8 cellular contexts compared by ENCODE assay signal in genomic region chr6:7108196-7108963, GRCh38. TPM values are rescaled to one million over a fixed set of nuclear protein-coding genes. Genes with fewer than 3 reads are reported as not detected.
DNase-seq lines count a peak whose midpoint lies in the region; ATAC-seq, FAIRE-seq and TF ChIP-seq lines count a peak whose summit lies in the region.

No MANE protein-coding gene starts in this region.

- peaks cover 46% of the 10 kb centered on the region for H3K4me1 Mint-ChIP-seq in neural progenitor cell

- H3K9me3 Mint-ChIP-seq in neural progenitor cell = no peaks in the 10 kb centered on the region

- peak overlapping the region; percentile 95 for H3K4me2 ChIP-seq in neural progenitor cell

- H3F3A ChIP-seq in neural progenitor cell (ENCODE audit: low read depth) = peaks cover 33% of the 10 kb centered on the region

- DNase-seq in BJ (ENCODE audit: low read depth) = no peak
- DNase-seq in NT2/D1 (ENCODE audit: low read depth, low spot score) = no peak
- peak; percentile 25 for DNase-seq in activated effector memory CD4-positive, alpha-beta T cell treated with Interleukin-2 at 50 U/mL for 16 hours
- DNase-seq in foreskin keratinocyte = peak in 1 of 2 donors; percentile 53
- DNase-seq in neural progenitor cell (ENCODE audit: low spot score) = peak; percentile 77
- peak; percentile 54 for DNase-seq in urothelium cell line (ENCODE audit: low spot score)
- no peak for DNase-seq in NCI-H1436 treated with DMSO at 0.1 percent for 48 hours (lab: John Stamatoyannopoulos, UW)

- peaks cover 43% of the 10 kb centered on the region for H4K20me1 ChIP-seq in neural progenitor cell (ENCODE audit: low read depth)

- peak overlapping the region; percentile 94 for H3K4me3 Mint-ChIP-seq in neural progenitor cell

- no peaks in the 10 kb centered on the region for H3K27me3 ChIP-seq in BJ (ENCODE audit: control insufficient read depth, insufficient read depth, low read length)
- no peaks in the 10 kb centered on the region for H3K27me3 ChIP-seq in NT2/D1 (ENCODE audit: insufficient read depth, insufficient read length)
- H3K27me3 ChIP-seq in foreskin keratinocyte = no peaks in the 10 kb centered on the region
- peaks cover 64% of the 10 kb centered on the region for H3K27me3 ChIP-seq in neural progenitor cell

- H3K9me3 ChIP-seq in NT2/D1 (ENCODE audit: insufficient read depth, low read length) (no peaks in the 10 kb centered on the region), neural progenitor cell (ENCODE audit: low read depth) (no peaks in the 10 kb centered on the region)

- no peaks in the 10 kb centered on the region for H3K36me3 ChIP-seq in BJ (ENCODE audit: control insufficient read depth, insufficient read depth, low read length)
- no peaks in the 10 kb centered on the region for H3K36me3 ChIP-seq in NT2/D1 (ENCODE audit: insufficient read depth, insufficient read length, low read length)
- H3K36me3 ChIP-seq in neural progenitor cell = no peaks in the 10 kb centered on the region

- ATAC-seq in GM21447 (IDR thresholded peaks at IDR 0.05; ENCODE audit: unreplicated experiment) (peak; percentile 5), foreskin keratinocyte (peak; percentile 24)

- no peaks in the 10 kb centered on the region for H3K36me3 Mint-ChIP-seq in neural progenitor cell

- H3K4me3 ChIP-seq in BJ (ENCODE audit: low read depth, low read length) (peak overlapping the region; percentile 91), NT2/D1 (ENCODE audit: insufficient read length, low read depth) (peak overlapping the region; percentile 78), neural progenitor cell (peak overlapping the region; percentile 84)

- H3K27me3 Mint-ChIP-seq in neural progenitor cell (ENCODE audit: insufficient read depth, low read depth) = peaks cover 3% of the 10 kb centered on the region

- H3K4me1 ChIP-seq in NT2/D1 (ENCODE audit: insufficient read depth, insufficient read length) (no peaks in the 10 kb centered on the region), foreskin keratinocyte (peaks cover 36% of the 10 kb centered on the region), neural progenitor cell (peaks cover 22% of the 10 kb centered on the region)

- TF ChIP-seq CTCF in BJ (IDR thresholded peaks at IDR 0.05; ENCODE audit: insufficient read depth, low read depth, low read length) (no peak), foreskin keratinocyte (conservative IDR thresholded peaks at IDR 0.05) (no peak), neural progenitor cell (IDR thresholded peaks at IDR 0.05) (no peak)

- no peak overlapping the region for H3K27ac Mint-ChIP-seq in neural progenitor cell

- H3K79me2 ChIP-seq in neural progenitor cell (ENCODE audit: low read depth) = peaks cover 42% of the 10 kb centered on the region

- H2AFZ ChIP-seq in neural progenitor cell (replicated peaks) = peak overlapping the region; percentile 95

- CTCF ChIA-PET in BJ (lab: Yijun Ruan, JAX) = interaction anchor here (1.1 to 2.0 kb wide), 5 partner anchors 20 to 378 kb away, joined by 3 to 5 read pairs (median 4); no protein-coding TSS in a partner anchor

- H3K27ac ChIP-seq in foreskin keratinocyte (peak overlapping the region; percentile 96), neural progenitor cell (no peak overlapping the region)

- POLR2A ChIA-PET in BJ (lab: Charles Lee) = interaction anchor here (0.6 to 1.0 kb wide), 2 partner anchors 134 to 372 kb away, joined by 4 read pairs; no protein-coding TSS in a partner anchor

- no peak for FAIRE-seq in urothelium cell line (lab: Jason Lieb, UNC)

- H3K9ac ChIP-seq in NT2/D1 (ENCODE audit: insufficient read length, low read depth) = peak overlapping the region; percentile 85
- H3K9ac ChIP-seq in neural progenitor cell = no peak overlapping the region

RNA-seq across cellular contexts. Expression of gene RREB1, which starts 0.6 kb away (rescaled TPM):
- polyA plus RNA-seq in BJ (2011; rRNA removed) = 1.2 and 1.5 TPM in 2 replicates
- 20.8 and 24.4 TPM in 2 replicates for polyA minus RNA-seq in BJ (2011; rRNA and poly(A)+ RNA removed)
- 25.4 and 25.8 TPM in 2 replicates for total RNA-seq in foreskin keratinocyte
- polyA plus RNA-seq in foreskin keratinocyte = 2.9 and 3.2 TPM in 2 replicates
- 12.1 and 13.1 TPM in 2 replicates for total RNA-seq in neural progenitor cell (ENCODE audit: low replicate concordance)

Comparison
In these comparisons a context has a peak if more than half of its experiments do, and no peak if none do; other contexts are left out.
1. DNase-seq: peak in activated effector memory CD4-positive, alpha-beta T cell treated with Interleukin-2 at 50 U/mL for 16 hours (single experiment), neural progenitor cell (single experiment) and urothelium cell line (single experiment); none in BJ (single experiment), NT2/D1 (single experiment) and NCI-H1436 treated with DMSO at 0.1 percent for 48 hours (single experiment).
2. Peak in every context shown above with its lines, with median percentiles within 50 percentile points of each other: H3K4me3 ChIP-seq.